In the genomic region with DNA sequence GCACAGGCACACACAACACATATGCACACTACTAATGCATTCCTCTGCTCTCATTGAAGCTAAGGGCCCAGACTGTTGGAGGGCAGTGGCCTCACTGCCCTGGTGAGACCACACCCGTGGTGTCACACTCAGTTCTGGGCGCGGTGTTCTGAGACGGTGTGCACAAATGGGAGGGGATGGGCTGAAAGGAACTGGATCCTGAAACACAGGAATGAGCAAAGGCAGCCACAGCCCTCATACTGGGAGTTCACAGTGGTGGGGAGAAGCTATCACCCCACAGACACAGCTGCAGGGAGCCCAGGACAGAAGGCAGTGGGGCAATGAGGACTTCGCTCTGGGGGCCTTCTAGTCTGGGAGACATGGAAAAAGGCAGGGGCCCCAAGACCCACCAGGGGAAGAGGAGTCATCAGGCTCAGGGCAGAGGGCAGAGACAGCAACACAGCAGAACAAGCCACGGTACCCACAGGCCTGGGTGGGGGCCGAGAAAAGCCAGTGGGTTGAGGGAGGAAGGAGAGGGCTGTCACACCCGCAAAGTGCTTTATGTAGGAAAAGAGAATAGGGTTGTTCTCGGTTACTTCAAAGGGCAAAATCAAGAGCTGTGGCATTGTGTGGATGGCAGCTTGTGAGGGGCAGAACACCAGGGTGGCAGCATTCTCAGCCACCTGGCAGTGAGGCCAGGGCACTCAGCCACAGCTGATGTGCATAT, we compare ENCODE assay signal across 2 cellular contexts.
TF ChIP-seq lines count a peak whose summit lies in the region.

No MANE protein-coding gene starts in this region.

TF ChIP-seq in WTC11, 78 proteins besides CTCF, POLR2A, EP300 and RAD21 (continued from another document and continues in another):
- TF ChIP-seq, protein P1, sequence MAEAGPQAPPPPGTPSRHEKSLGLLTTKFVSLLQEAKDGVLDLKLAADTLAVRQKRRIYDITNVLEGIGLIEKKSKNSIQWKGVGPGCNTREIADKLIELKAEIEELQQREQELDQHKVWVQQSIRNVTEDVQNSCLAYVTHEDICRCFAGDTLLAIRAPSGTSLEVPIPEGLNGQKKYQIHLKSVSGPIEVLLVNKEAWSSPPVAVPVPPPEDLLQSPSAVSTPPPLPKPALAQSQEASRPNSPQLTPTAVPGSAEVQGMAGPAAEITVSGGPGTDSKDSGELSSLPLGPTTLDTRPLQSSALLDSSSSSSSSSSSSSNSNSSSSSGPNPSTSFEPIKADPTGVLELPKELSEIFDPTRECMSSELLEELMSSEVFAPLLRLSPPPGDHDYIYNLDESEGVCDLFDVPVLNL (CRISPR knock-in tag; IDR thresholded peaks at IDR 0.05; ENCODE audit: borderline replicate concordance, low read depth), result no peak
- TF ChIP-seq, protein P2, sequence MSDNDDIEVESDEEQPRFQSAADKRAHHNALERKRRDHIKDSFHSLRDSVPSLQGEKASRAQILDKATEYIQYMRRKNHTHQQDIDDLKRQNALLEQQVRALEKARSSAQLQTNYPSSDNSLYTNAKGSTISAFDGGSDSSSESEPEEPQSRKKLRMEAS (CRISPR knock-in tag; IDR thresholded peaks at IDR 0.05), result no peak
- no peak for TF ChIP-seq GABPB1 (CRISPR knock-in tag; IDR thresholded peaks at IDR 0.05)
- TF ChIP-seq, protein P3, sequence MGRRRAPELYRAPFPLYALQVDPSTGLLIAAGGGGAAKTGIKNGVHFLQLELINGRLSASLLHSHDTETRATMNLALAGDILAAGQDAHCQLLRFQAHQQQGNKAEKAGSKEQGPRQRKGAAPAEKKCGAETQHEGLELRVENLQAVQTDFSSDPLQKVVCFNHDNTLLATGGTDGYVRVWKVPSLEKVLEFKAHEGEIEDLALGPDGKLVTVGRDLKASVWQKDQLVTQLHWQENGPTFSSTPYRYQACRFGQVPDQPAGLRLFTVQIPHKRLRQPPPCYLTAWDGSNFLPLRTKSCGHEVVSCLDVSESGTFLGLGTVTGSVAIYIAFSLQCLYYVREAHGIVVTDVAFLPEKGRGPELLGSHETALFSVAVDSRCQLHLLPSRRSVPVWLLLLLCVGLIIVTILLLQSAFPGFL (CRISPR knock-in tag; IDR thresholded peaks at IDR 0.05; ENCODE audit: borderline replicate concordance), result no peak
- TF ChIP-seq, protein P4, sequence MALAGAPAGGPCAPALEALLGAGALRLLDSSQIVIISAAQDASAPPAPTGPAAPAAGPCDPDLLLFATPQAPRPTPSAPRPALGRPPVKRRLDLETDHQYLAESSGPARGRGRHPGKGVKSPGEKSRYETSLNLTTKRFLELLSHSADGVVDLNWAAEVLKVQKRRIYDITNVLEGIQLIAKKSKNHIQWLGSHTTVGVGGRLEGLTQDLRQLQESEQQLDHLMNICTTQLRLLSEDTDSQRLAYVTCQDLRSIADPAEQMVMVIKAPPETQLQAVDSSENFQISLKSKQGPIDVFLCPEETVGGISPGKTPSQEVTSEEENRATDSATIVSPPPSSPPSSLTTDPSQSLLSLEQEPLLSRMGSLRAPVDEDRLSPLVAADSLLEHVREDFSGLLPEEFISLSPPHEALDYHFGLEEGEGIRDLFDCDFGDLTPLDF (CRISPR knock-in tag; IDR thresholded peaks at IDR 0.05), result no peak
- TF ChIP-seq ZNF219 (CRISPR knock-in tag; IDR thresholded peaks at IDR 0.05; ENCODE audit: borderline replicate concordance), result no peak
- no peak for TF ChIP-seq FOXK1 (CRISPR knock-in tag; IDR thresholded peaks at IDR 0.05)
- TF ChIP-seq JUN (CRISPR knock-in tag; IDR thresholded peaks at IDR 0.05), result no peak
- TF ChIP-seq, protein P5, sequence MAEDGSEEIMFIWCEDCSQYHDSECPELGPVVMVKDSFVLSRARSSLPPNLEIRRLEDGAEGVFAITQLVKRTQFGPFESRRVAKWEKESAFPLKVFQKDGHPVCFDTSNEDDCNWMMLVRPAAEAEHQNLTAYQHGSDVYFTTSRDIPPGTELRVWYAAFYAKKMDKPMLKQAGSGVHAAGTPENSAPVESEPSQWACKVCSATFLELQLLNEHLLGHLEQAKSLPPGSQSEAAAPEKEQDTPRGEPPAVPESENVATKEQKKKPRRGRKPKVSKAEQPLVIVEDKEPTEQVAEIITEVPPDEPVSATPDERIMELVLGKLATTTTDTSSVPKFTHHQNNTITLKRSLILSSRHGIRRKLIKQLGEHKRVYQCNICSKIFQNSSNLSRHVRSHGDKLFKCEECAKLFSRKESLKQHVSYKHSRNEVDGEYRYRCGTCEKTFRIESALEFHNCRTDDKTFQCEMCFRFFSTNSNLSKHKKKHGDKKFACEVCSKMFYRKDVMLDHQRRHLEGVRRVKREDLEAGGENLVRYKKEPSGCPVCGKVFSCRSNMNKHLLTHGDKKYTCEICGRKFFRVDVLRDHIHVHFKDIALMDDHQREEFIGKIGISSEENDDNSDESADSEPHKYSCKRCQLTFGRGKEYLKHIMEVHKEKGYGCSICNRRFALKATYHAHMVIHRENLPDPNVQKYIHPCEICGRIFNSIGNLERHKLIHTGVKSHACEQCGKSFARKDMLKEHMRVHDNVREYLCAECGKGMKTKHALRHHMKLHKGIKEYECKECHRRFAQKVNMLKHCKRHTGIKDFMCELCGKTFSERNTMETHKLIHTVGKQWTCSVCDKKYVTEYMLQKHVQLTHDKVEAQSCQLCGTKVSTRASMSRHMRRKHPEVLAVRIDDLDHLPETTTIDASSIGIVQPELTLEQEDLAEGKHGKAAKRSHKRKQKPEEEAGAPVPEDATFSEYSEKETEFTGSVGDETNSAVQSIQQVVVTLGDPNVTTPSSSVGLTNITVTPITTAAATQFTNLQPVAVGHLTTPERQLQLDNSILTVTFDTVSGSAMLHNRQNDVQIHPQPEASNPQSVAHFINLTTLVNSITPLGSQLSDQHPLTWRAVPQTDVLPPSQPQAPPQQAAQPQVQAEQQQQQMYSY (CRISPR knock-in tag; IDR thresholded peaks at IDR 0.05), result no peak
- TF ChIP-seq, protein P6, sequence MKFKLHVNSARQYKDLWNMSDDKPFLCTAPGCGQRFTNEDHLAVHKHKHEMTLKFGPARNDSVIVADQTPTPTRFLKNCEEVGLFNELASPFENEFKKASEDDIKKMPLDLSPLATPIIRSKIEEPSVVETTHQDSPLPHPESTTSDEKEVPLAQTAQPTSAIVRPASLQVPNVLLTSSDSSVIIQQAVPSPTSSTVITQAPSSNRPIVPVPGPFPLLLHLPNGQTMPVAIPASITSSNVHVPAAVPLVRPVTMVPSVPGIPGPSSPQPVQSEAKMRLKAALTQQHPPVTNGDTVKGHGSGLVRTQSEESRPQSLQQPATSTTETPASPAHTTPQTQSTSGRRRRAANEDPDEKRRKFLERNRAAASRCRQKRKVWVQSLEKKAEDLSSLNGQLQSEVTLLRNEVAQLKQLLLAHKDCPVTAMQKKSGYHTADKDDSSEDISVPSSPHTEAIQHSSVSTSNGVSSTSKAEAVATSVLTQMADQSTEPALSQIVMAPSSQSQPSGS (CRISPR knock-in tag; IDR thresholded peaks at IDR 0.05; ENCODE audit: borderline replicate concordance, low read depth), result no peak
- TF ChIP-seq ZNF232 (CRISPR knock-in tag; IDR thresholded peaks at IDR 0.05), result no peak
- no peak for TF ChIP-seq NR1H2 (CRISPR knock-in tag; IDR thresholded peaks at IDR 0.05)
- TF ChIP-seq OVOL2 (CRISPR knock-in tag; IDR thresholded peaks at IDR 0.05; ENCODE audit: borderline replicate concordance), result no peak

TF ChIP-seq in K562, 482 proteins besides CTCF, POLR2A, EP300 and RAD21 (continued from another document):
- TF ChIP-seq, protein P7, sequence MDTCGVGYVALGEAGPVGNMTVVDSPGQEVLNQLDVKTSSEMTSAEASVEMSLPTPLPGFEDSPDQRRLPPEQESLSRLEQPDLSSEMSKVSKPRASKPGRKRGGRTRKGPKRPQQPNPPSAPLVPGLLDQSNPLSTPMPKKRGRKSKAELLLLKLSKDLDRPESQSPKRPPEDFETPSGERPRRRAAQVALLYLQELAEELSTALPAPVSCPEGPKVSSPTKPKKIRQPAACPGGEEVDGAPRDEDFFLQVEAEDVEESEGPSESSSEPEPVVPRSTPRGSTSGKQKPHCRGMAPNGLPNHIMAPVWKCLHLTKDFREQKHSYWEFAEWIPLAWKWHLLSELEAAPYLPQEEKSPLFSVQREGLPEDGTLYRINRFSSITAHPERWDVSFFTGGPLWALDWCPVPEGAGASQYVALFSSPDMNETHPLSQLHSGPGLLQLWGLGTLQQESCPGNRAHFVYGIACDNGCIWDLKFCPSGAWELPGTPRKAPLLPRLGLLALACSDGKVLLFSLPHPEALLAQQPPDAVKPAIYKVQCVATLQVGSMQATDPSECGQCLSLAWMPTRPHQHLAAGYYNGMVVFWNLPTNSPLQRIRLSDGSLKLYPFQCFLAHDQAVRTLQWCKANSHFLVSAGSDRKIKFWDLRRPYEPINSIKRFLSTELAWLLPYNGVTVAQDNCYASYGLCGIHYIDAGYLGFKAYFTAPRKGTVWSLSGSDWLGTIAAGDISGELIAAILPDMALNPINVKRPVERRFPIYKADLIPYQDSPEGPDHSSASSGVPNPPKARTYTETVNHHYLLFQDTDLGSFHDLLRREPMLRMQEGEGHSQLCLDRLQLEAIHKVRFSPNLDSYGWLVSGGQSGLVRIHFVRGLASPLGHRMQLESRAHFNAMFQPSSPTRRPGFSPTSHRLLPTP (IDR thresholded peaks at IDR 0.05; ENCODE audit: borderline replicate concordance, extremely low read depth, insufficient read length), result no peak
- TF ChIP-seq PURB (CRISPR knock-in tag; IDR thresholded peaks at IDR 0.05; ENCODE audit: low read depth), result no peak
TF ChIP-seq in K562: peak in this region for 0.
